ENCODE assay signal across 11 cellular contexts in genomic region chr2:159140070-159140774, GRCh38.
DNase-seq lines count a peak whose midpoint lies in the region; ATAC-seq, FAIRE-seq and TF ChIP-seq lines count a peak whose summit lies in the region.
"Had no signal": no experiment of that assay in that cellular context is flagged by ENCODE, and none has a peak within 500 bp of the region (broad histone marks: within the 10 kb centered on the region; RNA-seq: fewer than 3 reads in every experiment).

No MANE protein-coding gene starts in this region.

- BruUV-seq in PC-3 (replicated peaks; lab: Mats Ljungman, UMichigan) (no TSS peak), endothelial cell of umbilical vein (replicated peaks; lab: Mats Ljungman, UMichigan) (TSS peak; percentile 57)

- H3K79me2 ChIP-seq in PC-3 (ENCODE audit: low read length) (no peaks in the 10 kb centered on the region), endothelial cell of umbilical vein (ENCODE audit: control insufficient read depth, insufficient read depth, low read length) (peaks cover 30% of the 10 kb centered on the region)

- peak; percentile 2 for DNase-seq in SKM-1 treated with dmso at 0.1 percent for 144 hours (lab: John Stamatoyannopoulos, UW; ENCODE audit: unreplicated experiment)
- no peak for DNase-seq in SKM-1 (lab: John Stamatoyannopoulos, UW; ENCODE audit: unreplicated experiment)
- peak; percentile 15 for DNase-seq in PC-3
- DNase-seq in endothelial cell of umbilical vein (ENCODE audit: low read depth, low spot score) = peak; percentile 87
- DNase-seq in DMS114 treated with DMSO at 0.1 percent for 48 hours (lab: John Stamatoyannopoulos, UW; ENCODE audit: unreplicated experiment) = no peak
- no peak for DNase-seq in NCI-H1694 treated with DMSO at 0.1 percent for 48 hours (lab: John Stamatoyannopoulos, UW)
- DNase-seq: activated T-cell treated with anti-CD3 and anti-CD28 coated beads, Interleukin-2, amount 50 U/mL, for 72 hours had no signal

- TF ChIP-seq POLR2A in endothelial cell of umbilical vein (IDR thresholded peaks at IDR 0.05; ENCODE audit: low read depth, low read length) = peak; percentile 34

- H3K9ac ChIP-seq in PC-3 (ENCODE audit: low read length) = no peak overlapping the region
- H3K9ac ChIP-seq in endothelial cell of umbilical vein (replicated peaks; ENCODE audit: extremely low read depth, insufficient read depth, low read length) = peak overlapping the region; percentile 50
- no peak overlapping the region for H3K9ac ChIP-seq in skeletal muscle satellite cell (ENCODE audit: low read depth, low read length)

- no peaks in the 10 kb centered on the region for H3F3A ChIP-seq in PC-3 (ENCODE audit: low read length, unreplicated experiment)

- H3K9me2 ChIP-seq in PC-3 (replicated peaks; ENCODE audit: low read length) = no peaks in the 10 kb centered on the region

- H3K36me3 ChIP-seq in PC-3 (ENCODE audit: low read depth, low read length) (no peaks in the 10 kb centered on the region), endothelial cell of umbilical vein (ENCODE audit: control insufficient read depth in 2 of 2, extremely low read depth in 1 of 2, insufficient read depth in 2 of 2, low read length in 2 of 2) (peaks cover 0 to 5% of the 10 kb centered on the region in 2 experiments), skeletal muscle satellite cell (ENCODE audit: insufficient read depth, low read length) (no peaks in the 10 kb centered on the region)

- H4K20me1 ChIP-seq in PC-3 (ENCODE audit: low read length) (no peaks in the 10 kb centered on the region), endothelial cell of umbilical vein (replicated peaks; ENCODE audit: control insufficient read depth, extremely low read depth, insufficient read depth, low read length) (no peaks in the 10 kb centered on the region)

- no peaks in the 10 kb centered on the region for H3K9me1 ChIP-seq in endothelial cell of umbilical vein (replicated peaks; ENCODE audit: control insufficient read depth, extremely low read depth, insufficient read depth, low read length)

- POLR2A ChIA-PET in PC-3 (lab: Charles Lee; ENCODE audit: unreplicated experiment) = no interaction called here
- POLR2A ChIA-PET in endothelial cell of umbilical vein (lab: Charles Lee) = interaction anchor here (0.7 to 1.6 kb wide), 3 partner anchors 10 to 572 kb away, joined by 3 to 8 read pairs (median 5); partner anchors contain the start of gene MARCHF7

- no peak for ATAC-seq in PC-3
- no peak for ATAC-seq in GM19455 (IDR thresholded peaks at IDR 0.05; ENCODE audit: unreplicated experiment)
- ATAC-seq: activated T-cell treated with anti-CD3 and anti-CD28 coated beads, Interleukin-2, amount 50 U/mL, for 72 hours had no signal

- intact Hi-C loops in PC-3 (cut with micrococcal nuclease) = no loop called here
- intact Hi-C loops in endothelial cell of umbilical vein (cut with micrococcal nuclease) = loop anchor here (1.0 kb wide), 1 partner anchor 10 kb away; no protein-coding TSS in a partner anchor

- H3K27me3 ChIP-seq in PC-3 (ENCODE audit: low read length) (no peaks in the 10 kb centered on the region), endothelial cell of umbilical vein (ENCODE audit: control insufficient read depth in 2 of 2, insufficient read depth in 2 of 2, low read length in 2 of 2) (no peaks in the 10 kb centered on the region), skeletal muscle satellite cell (ENCODE audit: control insufficient read depth, insufficient read depth, low read length) (no peaks in the 10 kb centered on the region)

- H3K9me3 ChIP-seq in PC-3 (ENCODE audit: low read length) = no peaks in the 10 kb centered on the region
- H3K9me3 ChIP-seq in endothelial cell of umbilical vein (replicated peaks; ENCODE audit: control insufficient read depth, insufficient read depth, low read length) = no peaks in the 10 kb centered on the region
- H3K9me3 ChIP-seq in skeletal muscle satellite cell (replicated peaks; ENCODE audit: low read length) = no peaks in the 10 kb centered on the region

- H3K4me2 ChIP-seq in PC-3 (ENCODE audit: low read length) (no peak overlapping the region), endothelial cell of umbilical vein (ENCODE audit: insufficient read depth, low read length) (peak overlapping the region; percentile 34), skeletal muscle satellite cell (ENCODE audit: low read length) (peak overlapping the region; percentile 1)

- CTCF ChIA-PET in PC-3 (lab: Charles Lee) = interaction anchor here (0.6 kb wide), 1 partner anchor 1961 kb away, joined by 3 read pairs; no protein-coding TSS in a partner anchor
- CTCF ChIA-PET in endothelial cell of umbilical vein (lab: Charles Lee) = interaction anchor here (0.7 to 7.2 kb wide), 13 partner anchors 9 to 109 kb away, joined by 3 to 65 read pairs (median 7); no protein-coding TSS in a partner anchor

- H3K27ac ChIP-seq in PC-3 (ENCODE audit: low read length) (no peak overlapping the region), endothelial cell of umbilical vein (ENCODE audit: insufficient read depth, low read depth, low read length) (peak overlapping the region; percentile 93)

- H2AFZ ChIP-seq in PC-3 (ENCODE audit: low read length) (no peak overlapping the region), endothelial cell of umbilical vein (ENCODE audit: low read depth, low read length) (no peak overlapping the region)

- H3K4me3 ChIP-seq in PC-3 (ENCODE audit: low read length) (no peak overlapping the region), endothelial cell of umbilical vein (replicated peaks in 1 of 3; ENCODE audit: insufficient read depth in 1 of 3, low read depth in 1 of 3, low read length in 3 of 3) (no peak overlapping the region), skeletal muscle satellite cell (ENCODE audit: low read length) (no peak overlapping the region)

- no peak for TF ChIP-seq CTCF in PC-3 (conservative IDR thresholded peaks at IDR 0.05; ENCODE audit: low read depth, low read length)
- no peak for TF ChIP-seq CTCF in endothelial cell of umbilical vein (IDR thresholded peaks at IDR 0.05; ENCODE audit: extremely low read depth in 1 of 2, insufficient read depth in 1 of 2, low read depth in 1 of 2, low read length in 2 of 2)

- FAIRE-seq in endothelial cell of umbilical vein (lab: Jason Lieb, UNC) = peak; percentile 69
- FAIRE-seq: colon, TTC549 had no signal

- dilution Hi-C loops in endothelial cell of umbilical vein (cut with MboI; ENCODE audit: extremely low pct_ligation_motif_present, low sequenced_read_pairs) = no loop called here

- peaks cover 13% of the 10 kb centered on the region for H3K4me1 ChIP-seq in PC-3 (ENCODE audit: insufficient read depth, low read length)
- H3K4me1 ChIP-seq in endothelial cell of umbilical vein (ENCODE audit: control insufficient read depth, extremely low read depth, insufficient read depth, low read length) = peaks cover 60% of the 10 kb centered on the region
- H3K4me1 ChIP-seq in skeletal muscle satellite cell (ENCODE audit: control insufficient read depth, insufficient read depth, low read length) = peaks cover 59% of the 10 kb centered on the region

TF ChIP-seq in endothelial cell of umbilical vein, 7 proteins besides CTCF, POLR2A, EP300 and RAD21:
- TF ChIP-seq FOS (IDR thresholded peaks at IDR 0.05; ENCODE audit: borderline replicate concordance, insufficient read depth, low read length) (peak; percentile 83), EZH2 (IDR thresholded peaks at IDR 0.05; ENCODE audit: borderline replicate concordance, low read depth, low read length, severe bottlenecking) (no peak), GATA2 (IDR thresholded peaks at IDR 0.05; ENCODE audit: insufficient read depth, insufficient read length, low read depth, low read length) (peak; percentile 15), JUN (IDR thresholded peaks at IDR 0.05; ENCODE audit: borderline replicate concordance, insufficient read depth, insufficient read length, low read depth) (peak; percentile 89), MAX (IDR thresholded peaks at IDR 0.05; ENCODE audit: insufficient read depth, insufficient read length) (no peak), POLR2AphosphoS5 (IDR thresholded peaks at IDR 0.05; ENCODE audit: insufficient read depth, low read depth, low read length) (peak; percentile 46)

Comparison
In these comparisons a context has a peak if more than half of its experiments do, and no peak if none do; other contexts are left out.
1. DNase-seq: peak in SKM-1 treated with dmso at 0.1 percent for 144 hours (single experiment), PC-3 (single experiment) and endothelial cell of umbilical vein (single experiment); none in SKM-1 (single experiment), DMS114 treated with DMSO at 0.1 percent for 48 hours (single experiment) and NCI-H1694 treated with DMSO at 0.1 percent for 48 hours (single experiment).